20 cellular contexts compared by ENCODE assay signal in the genomic region with DNA sequence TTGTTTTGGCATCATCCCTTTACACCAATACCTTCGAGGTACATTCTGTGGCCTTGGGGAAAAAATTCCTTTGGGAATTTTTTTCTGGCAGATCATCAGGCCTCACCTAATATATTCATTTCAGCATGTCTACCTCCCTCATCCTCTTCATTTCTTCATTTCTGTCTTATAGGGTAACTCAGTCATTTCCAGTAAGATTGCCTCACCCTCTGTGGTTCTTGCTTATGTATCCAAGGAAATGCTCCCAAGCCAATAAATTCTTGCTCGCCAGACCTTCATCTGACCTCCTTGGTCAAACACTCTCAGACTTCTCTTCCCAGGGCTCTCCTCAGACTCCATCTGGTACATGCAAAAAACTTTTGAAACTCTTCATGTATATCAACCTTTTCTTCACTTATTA.
DNase-seq lines count a peak whose midpoint lies in the region; ATAC-seq and TF ChIP-seq lines count a peak whose summit lies in the region.
"Had no signal": no experiment of that assay in that cellular context is flagged by ENCODE, and none has a peak within 500 bp of the region (broad histone marks: within the 10 kb centered on the region; RNA-seq: fewer than 3 reads in every experiment).

No MANE protein-coding gene starts in this region.

- no peaks in the 10 kb centered on the region for H3K9me3 Mint-ChIP-seq in activated T-cell treated with anti-CD3 and anti-CD28 coated beads, Interleukin-2, amount 50 U/mL, for 24 hours
- H3K9me3 Mint-ChIP-seq: activated CD4-positive, alpha-beta memory T cell treated with anti-CD3 and anti-CD28 coated beads for 36 hours had no signal

- no peaks in the 10 kb centered on the region for H3K4me1 Mint-ChIP-seq in activated T-cell treated with anti-CD3 and anti-CD28 coated beads, Interleukin-2, amount 50 U/mL, for 24 hours (ENCODE audit: low read depth)
- H3K4me1 Mint-ChIP-seq: H9 had no signal

- no peaks in the 10 kb centered on the region for H3K27me3 Mint-ChIP-seq in activated T-cell treated with anti-CD3 and anti-CD28 coated beads, Interleukin-2, amount 50 U/mL, for 24 hours
- H3K27me3 Mint-ChIP-seq: activated CD4-positive, alpha-beta memory T cell treated with anti-CD3 and anti-CD28 coated beads for 36 hours had no signal

- ATAC-seq in PC-3: peak; percentile 45
- ATAC-seq: sciatic nerve had no signal

- BruUV-seq in PC-3 (replicated peaks; lab: Mats Ljungman, UMichigan): no TSS peak

- H4K20me1 ChIP-seq in PC-3 (ENCODE audit: low read length): no peaks in the 10 kb centered on the region

- H3K9ac ChIP-seq in PC-3 (ENCODE audit: low read length): no peak overlapping the region

- peak; percentile 94 for DNase-seq in BJ (ENCODE audit: low read depth)
- DNase-seq in PC-3: peak; percentile 74
- DNase-seq in fibroblast of gingiva (ENCODE audit: low read depth): peak; percentile 76
- DNase-seq in renal cortical epithelial cell (ENCODE audit: low read depth): peak; percentile 86
- no peak for DNase-seq in UCSD-AML1 (lab: John Stamatoyannopoulos, UW; ENCODE audit: unreplicated experiment)
- DNase-seq in G401 (ENCODE audit: low spot score): no peak
- no peak for DNase-seq in islet precursor cell
- DNase-seq in activated T-cell treated with anti-CD3 and anti-CD28 coated beads, Interleukin-2, amount 50 U/mL, for 24 hours: no peak
- DNase-seq: activated CD4-positive, alpha-beta memory T cell treated with anti-CD3 and anti-CD28 coated beads for 36 hours; activated naive CD4-positive, alpha-beta T cell treated with anti-CD3 and anti-CD28 coated beads, Interleukin-2, amount 50 U/mL, for 16 hours; activated T-cell treated with anti-CD3 and anti-CD28 coated beads, Interleukin-2, amount 50 U/mL, for 1 hour; effector CD4-positive, alpha-beta T cell; H9; Kasumi-1; NCI-H1417 treated with DMSO at 0.1 percent for 48 hours; Peyer's patch had no signal

- H3K36me3 Mint-ChIP-seq in activated T-cell treated with anti-CD3 and anti-CD28 coated beads, Interleukin-2, amount 50 U/mL, for 24 hours (ENCODE audit: low read depth): no peaks in the 10 kb centered on the region
- H3K36me3 Mint-ChIP-seq: activated CD4-positive, alpha-beta memory T cell treated with anti-CD3 and anti-CD28 coated beads for 36 hours had no signal

- H3K4me3 Mint-ChIP-seq in activated T-cell treated with anti-CD3 and anti-CD28 coated beads, Interleukin-2, amount 50 U/mL, for 24 hours: no peak overlapping the region
- H3K4me3 Mint-ChIP-seq: activated CD4-positive, alpha-beta memory T cell treated with anti-CD3 and anti-CD28 coated beads for 36 hours; H9 had no signal

- H2AFZ ChIP-seq in PC-3 (ENCODE audit: low read length): no peak overlapping the region

- H3F3A ChIP-seq in PC-3 (ENCODE audit: low read length, unreplicated experiment): no peaks in the 10 kb centered on the region

- no peaks in the 10 kb centered on the region for H3K9me3 ChIP-seq in PC-3 (ENCODE audit: low read length)
- H3K9me3 ChIP-seq: Peyer's patch had no signal

- H3K4me2 ChIP-seq in PC-3 (ENCODE audit: low read length): peak overlapping the region; percentile 26; the same call in 1 of the 2 replicates

- H3K4me3 ChIP-seq in BJ (ENCODE audit: low read depth, low read length) (no peak overlapping the region), PC-3 (ENCODE audit: low read length) (no peak overlapping the region)
- H3K4me3 ChIP-seq: cardiac muscle cell, Peyer's patch had no signal

- in situ Hi-C loops in G401 (cut with HindIII; ENCODE audit: low sequenced_read_pairs): no loop called here

- POLR2A ChIA-PET in BJ (lab: Charles Lee): no interaction called here
- POLR2A ChIA-PET in PC-3 (lab: Charles Lee; ENCODE audit: unreplicated experiment): interaction anchor here (0.6 kb wide), 1 partner anchor 1418 kb away, joined by 13 read pairs; no protein-coding TSS in a partner anchor

- no peaks in the 10 kb centered on the region for H3K79me2 ChIP-seq in PC-3 (ENCODE audit: low read length)

- peaks cover 33% of the 10 kb centered on the region for H3K4me1 ChIP-seq in PC-3 (ENCODE audit: insufficient read depth, low read length)
- H3K4me1 ChIP-seq: Peyer's patch had no signal

- H3K36me3 ChIP-seq in BJ (ENCODE audit: control insufficient read depth, insufficient read depth, low read length) (no peaks in the 10 kb centered on the region), PC-3 (ENCODE audit: low read depth, low read length) (no peaks in the 10 kb centered on the region)
- H3K36me3 ChIP-seq: cardiac muscle cell, Peyer's patch had no signal

- intact Hi-C loops in PC-3 (cut with micrococcal nuclease): no loop called here

- no peak overlapping the region for H3K27ac Mint-ChIP-seq in activated T-cell treated with anti-CD3 and anti-CD28 coated beads, Interleukin-2, amount 50 U/mL, for 24 hours
- H3K27ac Mint-ChIP-seq: activated CD4-positive, alpha-beta memory T cell treated with anti-CD3 and anti-CD28 coated beads for 36 hours had no signal

- CTCF ChIA-PET in BJ (lab: Yijun Ruan, JAX): no interaction called here
- CTCF ChIA-PET in PC-3 (lab: Charles Lee): no interaction called here

- TF ChIP-seq CTCF in BJ (IDR thresholded peaks at IDR 0.05; ENCODE audit: insufficient read depth, low read depth, low read length) (no peak), PC-3 (conservative IDR thresholded peaks at IDR 0.05; ENCODE audit: low read depth, low read length) (no peak)

- peak overlapping the region; percentile 52 for H3K27ac ChIP-seq in PC-3 (ENCODE audit: low read length)
- H3K27ac ChIP-seq: C4-2B, cardiac muscle cell, foreskin keratinocyte, Peyer's patch had no signal

- H3K27me3 ChIP-seq in BJ (ENCODE audit: control insufficient read depth, insufficient read depth, low read length): no peaks in the 10 kb centered on the region
- H3K27me3 ChIP-seq in PC-3 (ENCODE audit: low read length): no peaks in the 10 kb centered on the region
- H3K27me3 ChIP-seq: cardiac muscle cell, foreskin keratinocyte, Peyer's patch had no signal

- 0 out of 2 replicates have a peak, but pooled peaks cover 3% of the 10 kb centered on the region for H3K9me2 ChIP-seq in PC-3 (replicated peaks; ENCODE audit: low read length)

Comparison
In these comparisons a context has a peak if more than half of its experiments do, and no peak if none do; other contexts are left out.
1. DNase-seq: peak in BJ (single experiment), PC-3 (single experiment), fibroblast of gingiva (single experiment) and renal cortical epithelial cell (single experiment); none in UCSD-AML1 (single experiment), G401 (single experiment), islet precursor cell (single experiment) and activated T-cell treated with anti-CD3 and anti-CD28 coated beads, Interleukin-2, amount 50 U/mL, for 24 hours (single experiment).